In the genomic region with DNA sequence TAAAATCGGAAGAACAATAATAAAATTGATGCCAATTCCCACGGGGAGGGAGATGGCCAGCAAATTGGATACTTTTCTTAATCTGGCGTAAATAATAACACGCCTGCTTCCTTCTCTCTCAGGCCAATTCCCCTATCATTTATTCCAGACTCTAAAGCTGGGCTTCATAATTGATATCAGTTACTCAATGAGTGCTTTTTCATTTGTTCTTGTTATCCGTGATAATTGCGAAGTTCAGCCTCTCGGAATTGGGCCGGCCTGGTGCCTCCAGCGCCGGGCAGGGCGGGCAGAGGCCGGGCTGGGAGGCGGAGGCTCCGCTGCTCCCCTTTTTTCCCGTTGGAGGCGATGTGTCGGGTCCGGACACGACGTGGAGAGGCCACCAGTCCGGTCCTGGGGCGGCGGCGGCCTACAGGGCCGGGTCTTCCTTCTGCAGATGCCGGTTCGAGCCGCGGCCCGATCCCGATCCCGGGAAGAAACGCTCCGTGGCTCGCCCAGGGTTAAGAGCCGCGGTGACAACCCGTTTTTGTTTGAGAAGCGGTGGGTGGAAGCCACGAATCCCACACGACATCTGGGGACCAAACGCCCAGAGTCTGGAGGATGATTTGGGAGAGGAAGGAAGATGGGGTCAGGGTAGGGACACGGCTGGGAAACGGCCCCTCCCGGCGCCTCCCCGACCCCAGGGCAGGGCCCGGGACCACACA, we compare ENCODE assay signal across 24 cellular contexts. TPM values are rescaled to one million over a fixed set of nuclear protein-coding genes. Genes with fewer than 3 reads are reported as not detected.
DNase-seq lines count a peak whose midpoint lies in the region; ATAC-seq and TF ChIP-seq lines count a peak whose summit lies in the region.
"Had no signal": no experiment of that assay in that cellular context is flagged by ENCODE, and none has a peak within 500 bp of the region (broad histone marks: within the 10 kb centered on the region; RNA-seq: fewer than 3 reads in every experiment).

No MANE protein-coding gene starts in this region.

- no peak overlapping the region for H2BK15ac ChIP-seq in mesendoderm (replicated peaks; ENCODE audit: low read depth)

- no peak for ATAC-seq in naive thymus-derived CD8-positive, alpha-beta T cell
- ATAC-seq: gastroesophageal sphincter; left lobe of liver; stimulated activated naive CD8-positive, alpha-beta T cell treated with anti-CD3 and anti-CD28 coated beads, Interleukin-15, Interleukin-2, amounts not matched to agents 100 U/mL and 50 U/mL, for 24 hours had no signal

- no peak for TF ChIP-seq CTCF in smooth muscle cell (IDR thresholded peaks at IDR 0.05; ENCODE audit: borderline replicate concordance, insufficient read depth, poor library complexity, severe bottlenecking)

- H3K4ac ChIP-seq in mesendoderm (ENCODE audit: low read depth, low read length), result no peak overlapping the region

- no peaks in the 10 kb centered on the region for H4K20me1 ChIP-seq in smooth muscle cell (ENCODE audit: low read depth)

- no peak overlapping the region for H4K8ac ChIP-seq in mesendoderm (ENCODE audit: low read depth, low read length)

- H3K18ac ChIP-seq in mesendoderm (ENCODE audit: low read length), result no peak overlapping the region

- POLR2A ChIA-PET in CD8-positive, alpha-beta memory T cell (lab: Charles Lee), result no interaction called here
- POLR2A ChIA-PET in naive thymus-derived CD8-positive, alpha-beta T cell (lab: Charles Lee), result no interaction called here

- no peak overlapping the region for H2AK5ac ChIP-seq in mesendoderm (ENCODE audit: low read length)

- H3K4me1 Mint-ChIP-seq in T-helper 1 cell treated with Interleukin-12 subunit alpha and Interleukin-12 subunit beta and Interleukin-4 antibody, amounts not matched to agents 30 μg/mL and 1 μg/mL, for 36 hours (ENCODE audit: low read depth), result no peaks in the 10 kb centered on the region
- peaks cover 15 to 23% (median 22%) of the 10 kb centered on the region in 3 donors for H3K4me1 Mint-ChIP-seq in CD8-positive, alpha-beta memory T cell
- H3K4me1 Mint-ChIP-seq in naive thymus-derived CD8-positive, alpha-beta T cell, result peaks cover 10 to 35% (median 19%) of the 10 kb centered on the region in 4 donors

- no peaks in the 10 kb centered on the region for H3K9me3 Mint-ChIP-seq in T-helper 1 cell treated with Interleukin-12 subunit alpha and Interleukin-12 subunit beta and Interleukin-4 antibody, amounts not matched to agents 30 μg/mL and 1 μg/mL, for 36 hours
- H3K9me3 Mint-ChIP-seq in CD8-positive, alpha-beta memory T cell, result no peaks in the 10 kb centered on the region
- H3K9me3 Mint-ChIP-seq in naive thymus-derived CD8-positive, alpha-beta T cell, result no peaks in the 10 kb centered on the region
- H3K9me3 Mint-ChIP-seq: activated T-cell treated with anti-CD3 and anti-CD28 coated beads, Interleukin-2, amount 50 U/mL, for 24 hours had no signal

- H3F3A ChIP-seq in smooth muscle cell (ENCODE audit: low read depth), result no peaks in the 10 kb centered on the region

- H3K27ac Mint-ChIP-seq in T-helper 1 cell treated with Interleukin-12 subunit alpha and Interleukin-12 subunit beta and Interleukin-4 antibody, amounts not matched to agents 30 μg/mL and 1 μg/mL, for 36 hours, result peak overlapping the region; percentile 63
- peak overlapping the region in 1 of 8 donors; percentile 65 for H3K27ac Mint-ChIP-seq in CD8-positive, alpha-beta memory T cell
- H3K27ac Mint-ChIP-seq in naive thymus-derived CD8-positive, alpha-beta T cell, result peak overlapping the region in 2 of 10 donors; percentile 9 to 24
- H3K27ac Mint-ChIP-seq: activated T-cell treated with anti-CD3 and anti-CD28 coated beads, Interleukin-2, amount 50 U/mL, for 24 hours had no signal

- no peaks in the 10 kb centered on the region for H3K36me3 ChIP-seq in CD8-positive, alpha-beta memory T cell (ENCODE audit: insufficient read depth, low read length)
- no peaks in the 10 kb centered on the region for H3K36me3 ChIP-seq in mesendoderm (ENCODE audit: control insufficient read depth, insufficient read depth, low read length)
- H3K36me3 ChIP-seq in smooth muscle cell (ENCODE audit: low read depth), result no peaks in the 10 kb centered on the region
- H3K36me3 ChIP-seq: BE2C, esophagus muscularis mucosa, gastroesophageal sphincter, HAP-1, upper lobe of left lung had no signal

- H3K9ac ChIP-seq in mesendoderm (ENCODE audit: low read length) (no peak overlapping the region), smooth muscle cell (ENCODE audit: low read depth) (no peak overlapping the region)

- H2BK120ac ChIP-seq in mesendoderm (ENCODE audit: low read depth, low read length), result no peak overlapping the region

- H3K9me3 ChIP-seq in CD8-positive, alpha-beta memory T cell (ENCODE audit: low read length), result no peaks in the 10 kb centered on the region
- no peaks in the 10 kb centered on the region for H3K9me3 ChIP-seq in smooth muscle cell (replicated peaks; ENCODE audit: low read depth)
- H3K9me3 ChIP-seq: BE2C, esophagus muscularis mucosa, gastroesophageal sphincter, HAP-1, upper lobe of left lung had no signal

- no peak overlapping the region for H2AFZ ChIP-seq in smooth muscle cell (ENCODE audit: low read depth)

- no peak overlapping the region for H3K4me3 ChIP-seq in CD8-positive, alpha-beta memory T cell (ENCODE audit: low read length)
- no peak overlapping the region for H3K4me3 ChIP-seq in mesendoderm (ENCODE audit: low read length)
- no peak overlapping the region for H3K4me3 ChIP-seq in smooth muscle cell
- H3K4me3 ChIP-seq: gastroesophageal sphincter, HAP-1, upper lobe of left lung had no signal

- DNase-seq in T-helper 1 cell (no peak), cerebellar cortex (ENCODE audit: low spot score) (peak; percentile 56), mesendoderm (no peak), smooth muscle cell (lab: John Stamatoyannopoulos, UW; ENCODE audit: unreplicated experiment) (no peak), NCI-H187 treated with DMSO at 0.1 percent for 48 hours (lab: John Stamatoyannopoulos, UW) (no peak)
- no peak for DNase-seq in CD8-positive, alpha-beta memory T cell
- no peak for DNase-seq in naive thymus-derived CD8-positive, alpha-beta T cell
- DNase-seq: 8988T; activated CD4-positive, alpha-beta T cell treated with anti-CD3 and anti-CD28 coated beads, Interleukin-2, amount 50 U/mL, for 4 hours; activated T-cell treated with anti-CD3 and anti-CD28 coated beads, Interleukin-2, amount 50 U/mL, for 24 hours; BE2C; NCI-H1105 treated with DMSO at 0.1 percent for 48 hours; NCI-H510A; stimulated activated naive CD8-positive, alpha-beta T cell treated with anti-CD3 and anti-CD28 coated beads, Interleukin-15, Interleukin-2, amounts not matched to agents 100 U/mL and 50 U/mL, for 24 hours had no signal

- no peak overlapping the region for H4K5ac ChIP-seq in mesendoderm (ENCODE audit: low read length)

- no peak overlapping the region for H3K4me2 ChIP-seq in mesendoderm (ENCODE audit: low read length)
- H3K4me2 ChIP-seq in smooth muscle cell, result no peak overlapping the region

- no peaks in the 10 kb centered on the region for H3K79me1 ChIP-seq in mesendoderm (ENCODE audit: low read length)

- H3K56ac ChIP-seq in mesendoderm (ENCODE audit: low read length), result no peak overlapping the region

- H3K36me3 Mint-ChIP-seq in T-helper 1 cell treated with Interleukin-12 subunit alpha and Interleukin-12 subunit beta and Interleukin-4 antibody, amounts not matched to agents 30 μg/mL and 1 μg/mL, for 36 hours (ENCODE audit: low read depth), result no peaks in the 10 kb centered on the region
- no peaks in the 10 kb centered on the region for H3K36me3 Mint-ChIP-seq in CD8-positive, alpha-beta memory T cell
- peaks cover 0 to 12% (median 0%) of the 10 kb centered on the region in 3 donors for H3K36me3 Mint-ChIP-seq in naive thymus-derived CD8-positive, alpha-beta T cell

- H3K27me3 Mint-ChIP-seq in T-helper 1 cell treated with Interleukin-12 subunit alpha and Interleukin-12 subunit beta and Interleukin-4 antibody, amounts not matched to agents 30 μg/mL and 1 μg/mL, for 36 hours (ENCODE audit: low read depth), result peaks cover 74% of the 10 kb centered on the region
- peaks cover 59 to 73% of the 10 kb centered on the region in 2 donors for H3K27me3 Mint-ChIP-seq in CD8-positive, alpha-beta memory T cell
- H3K27me3 Mint-ChIP-seq in naive thymus-derived CD8-positive, alpha-beta T cell, result peaks cover 41 to 77% (median 55%) of the 10 kb centered on the region in 5 donors

- CTCF ChIA-PET in CD8-positive, alpha-beta memory T cell (lab: Charles Lee), result no interaction called here

- H3K23ac ChIP-seq in mesendoderm (ENCODE audit: low read length), result no peak overlapping the region

- peaks cover 62% of the 10 kb centered on the region for H3K27me3 ChIP-seq in CD8-positive, alpha-beta memory T cell (ENCODE audit: insufficient read depth, low read length, poor library complexity, severe bottlenecking)
- H3K27me3 ChIP-seq in mesendoderm (ENCODE audit: insufficient read depth, low read length, poor library complexity) (peaks cover 80% of the 10 kb centered on the region), smooth muscle cell (ENCODE audit: low read depth) (peaks cover 100% of the 10 kb centered on the region)

- no peak overlapping the region for H2BK5ac ChIP-seq in mesendoderm (ENCODE audit: low read length)

- WGBS in mesendoderm (ENCODE audit: extremely low coverage, insufficient coverage, low lambda C conversion rate), result no CpG with 5 or more reads among the region's 48 CpGs
- WGBS in smooth muscle cell (ENCODE audit: low lambda C conversion rate), result 16% methylated on average over 47 of the region's 48 CpGs

- peaks cover 15% of the 10 kb centered on the region for H3K4me1 ChIP-seq in CD8-positive, alpha-beta memory T cell (ENCODE audit: insufficient read depth, low read length)
- H3K4me1 ChIP-seq in mesendoderm (ENCODE audit: control insufficient read depth, low read depth, low read length), result no peaks in the 10 kb centered on the region
- H3K4me1 ChIP-seq in smooth muscle cell (ENCODE audit: low read depth), result peaks cover 25% of the 10 kb centered on the region
- H3K4me1 ChIP-seq: BE2C, HAP-1 had no signal

- no peaks in the 10 kb centered on the region for H3K79me2 ChIP-seq in mesendoderm (ENCODE audit: control insufficient read depth, insufficient read depth, low read length)
- no peaks in the 10 kb centered on the region for H3K79me2 ChIP-seq in smooth muscle cell (ENCODE audit: low read depth)

- H3K4me3 Mint-ChIP-seq in T-helper 1 cell treated with Interleukin-12 subunit alpha and Interleukin-12 subunit beta and Interleukin-4 antibody, amounts not matched to agents 30 μg/mL and 1 μg/mL, for 36 hours, result no peak overlapping the region
- peak overlapping the region in 4 of 7 donors; percentile 33 to 85 (median 44) for H3K4me3 Mint-ChIP-seq in CD8-positive, alpha-beta memory T cell
- peak overlapping the region in 9 of 10 donors; percentile 55 to 81 (median 62) for H3K4me3 Mint-ChIP-seq in naive thymus-derived CD8-positive, alpha-beta T cell
- H3K4me3 Mint-ChIP-seq: activated T-cell treated with anti-CD3 and anti-CD28 coated beads, Interleukin-2, amount 50 U/mL, for 24 hours had no signal

- H3K27ac ChIP-seq in CD8-positive, alpha-beta memory T cell (ENCODE audit: low read depth, low read length), result no peak overlapping the region
- H3K27ac ChIP-seq in mesendoderm (ENCODE audit: low read depth, low read length) (no peak overlapping the region), smooth muscle cell (ENCODE audit: low read depth) (no peak overlapping the region)
- H3K27ac ChIP-seq: esophagus muscularis mucosa, gastroesophageal sphincter, upper lobe of left lung had no signal

RNA-seq across cellular contexts. Expression of gene UNCX, which starts 13.6 kb away (rescaled TPM):
- total RNA-seq in CD8-positive, alpha-beta memory T cell, result not detected
- not detected for polyA plus RNA-seq in CD8-positive, alpha-beta memory T cell
- total RNA-seq in naive thymus-derived CD8-positive, alpha-beta T cell, result not detected
- polyA plus RNA-seq in naive thymus-derived CD8-positive, alpha-beta T cell, result not detected
- not detected for polyA plus RNA-seq in mesendoderm (2013, experiment 1 of 2)
- not detected for polyA plus RNA-seq in mesendoderm (2013, experiment 2 of 2)
- total RNA-seq in smooth muscle cell, result not detected in 2 replicates
- not detected in 2 replicates for polyA plus RNA-seq in smooth muscle cell
- total RNA-seq: esophagus muscularis mucosa, gastroesophageal sphincter, left lobe of liver, mononuclear cell, osteocyte, RPMI7951, upper lobe of left lung had no signal
- polyA plus RNA-seq: adipose tissue had no signal
